Comparison of ENCODE assay signal across 18 cellular contexts in genomic region chr1:16183765-16184556, GRCh38. TPM values are rescaled to one million over a fixed set of nuclear protein-coding genes. Genes with fewer than 3 reads are reported as not detected.
A peak's percentile ranks its signal among the peaks of the same experiment; 100 is the strongest.
DNase-seq lines count a peak whose midpoint lies in the region; ATAC-seq and TF ChIP-seq lines count a peak whose summit lies in the region.
"Had no signal": no experiment of that assay in that cellular context is flagged by ENCODE, and none has a peak within 500 bp of the region (broad histone marks: within the 10 kb centered on the region; RNA-seq: fewer than 3 reads in every experiment).

No MANE protein-coding gene starts in this region.

- H3K27ac ChIP-seq in C4-2B, result 0 out of 2 replicates have a peak overlapping the region, but pooled peaks have one; percentile 4
- H3K27ac ChIP-seq in foreskin keratinocyte, result peak overlapping the region; percentile 48
- peak overlapping the region in 3 of 4 donors; percentile 85 to 92 (median 88) for H3K27ac ChIP-seq in sigmoid colon
- H3K27ac ChIP-seq: pancreas, SJCRH30 had no signal

- WGBS in sigmoid colon, 2 donors, result 77 to 84% methylated on average over 19 of the region's 19 CpGs

- H3K4me3 ChIP-seq in sigmoid colon, result no peak overlapping the region
- H3K4me3 ChIP-seq: adrenal gland, heart right ventricle, pancreas, SJCRH30 had no signal

- no peak overlapping the region for H3K27ac Mint-ChIP-seq in T-helper 2 cell treated with Interferon-gamma antibody and Interleukin-4, amounts not matched to agents 5 μg/mL and 100 μg/mL, for 36 hours
- H3K27ac Mint-ChIP-seq: activated CD8-positive, alpha-beta memory T cell treated with anti-CD3 and anti-CD28 coated beads, Interleukin-2, amount 10 ng/mL, durations not matched to agents 7 days and 5 days; stimulated activated effector memory CD8-positive, alpha-beta T cell treated with anti-CD3 and anti-CD28 coated beads, Interleukin-12 subunit alpha, Interleukin-12 subunit beta, amount 100 ng/mL, for 72 hours had no signal

- H3K36me3 Mint-ChIP-seq in T-helper 2 cell treated with Interferon-gamma antibody and Interleukin-4, amounts not matched to agents 5 μg/mL and 100 μg/mL, for 36 hours (ENCODE audit: low read depth), result no peaks in the 10 kb centered on the region
- H3K36me3 Mint-ChIP-seq: activated CD8-positive, alpha-beta memory T cell treated with anti-CD3 and anti-CD28 coated beads, Interleukin-2, amount 10 ng/mL, durations not matched to agents 7 days and 5 days; stimulated activated effector memory CD8-positive, alpha-beta T cell treated with anti-CD3 and anti-CD28 coated beads, Interleukin-12 subunit alpha, Interleukin-12 subunit beta, amount 100 ng/mL, for 72 hours had no signal

- no peaks in the 10 kb centered on the region for H3K27me3 ChIP-seq in foreskin keratinocyte
- H3K27me3 ChIP-seq in sigmoid colon, result no peaks in the 10 kb centered on the region
- H3K27me3 ChIP-seq: adrenal gland, heart right ventricle, pancreas, SJCRH30 had no signal

- H3K4me1 ChIP-seq in foreskin keratinocyte, result peaks cover 50% of the 10 kb centered on the region
- peaks cover 0 to 43% (median 36%) of the 10 kb centered on the region in 4 donors for H3K4me1 ChIP-seq in sigmoid colon
- H3K4me1 ChIP-seq: pancreas had no signal

- DNase-seq in RKO (ENCODE audit: low spot score), result peak; percentile 31
- no peak for DNase-seq in foreskin keratinocyte
- no peak for DNase-seq in sigmoid colon
- DNase-seq in NCI-H1048 (lab: John Stamatoyannopoulos, UW), result no peak
- DNase-seq in NCI-H2029 (lab: John Stamatoyannopoulos, UW), result no peak
- no peak for DNase-seq in T-helper 2 cell treated with Interferon-gamma antibody and Interleukin-4, amounts not matched to agents 5 μg/mL and 100 μg/mL, for 36 hours (ENCODE audit: low spot score)
- DNase-seq in stimulated activated naive CD4-positive, alpha-beta T cell treated with Interleukin-2 at 50 U/mL for 16 hours (lab: John Stamatoyannopoulos, UW), result no peak
- DNase-seq: activated CD4-positive, CD25-positive, alpha-beta regulatory T cell treated with anti-CD3 and anti-CD28 coated beads, Interleukin-2, amount 50 U/mL, for 72 hours; activated CD8-positive, alpha-beta memory T cell treated with anti-CD3 and anti-CD28 coated beads, Interleukin-2, amount 10 ng/mL, durations not matched to agents 7 days and 5 days; activated effector memory CD4-positive, alpha-beta T cell treated with Interleukin-2 at 50 U/mL for 16 hours; adrenal gland; heart right ventricle; Kasumi-1; NCI-H1417 treated with DMSO at 0.1 percent for 48 hours; pancreas; SJCRH30 had no signal

- no peaks in the 10 kb centered on the region for H3K36me3 ChIP-seq in sigmoid colon
- H3K36me3 ChIP-seq: adrenal gland, heart right ventricle, pancreas, SJCRH30 had no signal

- TF ChIP-seq EP300 in sigmoid colon (IDR thresholded peaks at IDR 0.05), result no peak

- TF ChIP-seq CTCF in C4-2B (conservative IDR thresholded peaks at IDR 0.05), result no peak
- no peak for TF ChIP-seq CTCF in foreskin keratinocyte (conservative IDR thresholded peaks at IDR 0.05)
- no peak for TF ChIP-seq CTCF in sigmoid colon (IDR thresholded peaks at IDR 0.05)

- intact Hi-C loops in sigmoid colon (cut with DNase I), result loop anchor here (5.0 kb wide), 1 partner anchor 37 kb away; no protein-coding TSS in a partner anchor

- H3K9me3 Mint-ChIP-seq in T-helper 2 cell treated with Interferon-gamma antibody and Interleukin-4, amounts not matched to agents 5 μg/mL and 100 μg/mL, for 36 hours, result no peaks in the 10 kb centered on the region
- H3K9me3 Mint-ChIP-seq: stimulated activated effector memory CD8-positive, alpha-beta T cell treated with anti-CD3 and anti-CD28 coated beads, Interleukin-12 subunit alpha, Interleukin-12 subunit beta, amount 100 ng/mL, for 72 hours had no signal

- TF ChIP-seq POLR2A in sigmoid colon (IDR thresholded peaks at IDR 0.05), result no peak

- H3K4me3 Mint-ChIP-seq in T-helper 2 cell treated with Interferon-gamma antibody and Interleukin-4, amounts not matched to agents 5 μg/mL and 100 μg/mL, for 36 hours, result no peak overlapping the region
- H3K4me3 Mint-ChIP-seq: activated CD8-positive, alpha-beta memory T cell treated with anti-CD3 and anti-CD28 coated beads, Interleukin-2, amount 10 ng/mL, durations not matched to agents 7 days and 5 days; stimulated activated effector memory CD8-positive, alpha-beta T cell treated with anti-CD3 and anti-CD28 coated beads, Interleukin-12 subunit alpha, Interleukin-12 subunit beta, amount 100 ng/mL, for 72 hours had no signal

- ATAC-seq in foreskin keratinocyte, result no peak
- ATAC-seq: activated CD8-positive, alpha-beta memory T cell treated with anti-CD3 and anti-CD28 coated beads, Interleukin-2, amount 10 ng/mL, durations not matched to agents 7 days and 5 days; stimulated activated effector memory CD8-positive, alpha-beta T cell treated with anti-CD3 and anti-CD28 coated beads, Interleukin-12 subunit alpha, Interleukin-12 subunit beta, amount 100 ng/mL, for 72 hours had no signal

- H3K4me1 Mint-ChIP-seq in T-helper 2 cell treated with Interferon-gamma antibody and Interleukin-4, amounts not matched to agents 5 μg/mL and 100 μg/mL, for 36 hours (ENCODE audit: low read depth), result no peaks in the 10 kb centered on the region
- H3K4me1 Mint-ChIP-seq: stimulated activated effector memory CD8-positive, alpha-beta T cell treated with anti-CD3 and anti-CD28 coated beads, Interleukin-12 subunit alpha, Interleukin-12 subunit beta, amount 100 ng/mL, for 72 hours had no signal

- no peaks in the 10 kb centered on the region for H3K27me3 Mint-ChIP-seq in T-helper 2 cell treated with Interferon-gamma antibody and Interleukin-4, amounts not matched to agents 5 μg/mL and 100 μg/mL, for 36 hours (ENCODE audit: low read depth)

- no peaks in the 10 kb centered on the region for H3K9me3 ChIP-seq in sigmoid colon
- H3K9me3 ChIP-seq: adrenal gland, heart right ventricle, pancreas, SJCRH30 had no signal

RNA-seq across cellular contexts. Expression of gene EPHA2, which starts 28.1 kb away (rescaled TPM):
- 138 and 139 TPM in 2 replicates for total RNA-seq in foreskin keratinocyte
- polyA plus RNA-seq in foreskin keratinocyte, result 70.5 and 77.6 TPM in 2 replicates
- 1 to 10 TPM; 3.3 to 6.4 (median 4.9) TPM for total RNA-seq in sigmoid colon
- 10 to 100 TPM in 1 of 3 donors, 1 to 10 TPM in 2; 6.0 to 24.7 (median 9.9) TPM for polyA plus RNA-seq in sigmoid colon
- total RNA-seq: activated CD8-positive, alpha-beta memory T cell treated with anti-CD3 and anti-CD28 coated beads, Interleukin-2, amount 10 ng/mL, durations not matched to agents 7 days and 5 days had no signal

RNA-seq across cellular contexts. Expression of gene ARHGEF19, which starts 28.5 kb away (rescaled TPM):
- 10.7 and 15.3 TPM in 2 replicates for total RNA-seq in foreskin keratinocyte
- polyA plus RNA-seq in foreskin keratinocyte, result 11.1 and 13.9 TPM in 2 replicates
- 1 to 10 TPM in 3 of 4 donors, not detected in 1; 2.5 to 4.4 (median 3.6) TPM for total RNA-seq in sigmoid colon
- polyA plus RNA-seq in sigmoid colon, result 10 to 100 TPM in 1 of 3 donors, 1 to 10 TPM in 2; 2.5 to 10.8 (median 7.2) TPM

RNA-seq across cellular contexts. Expression of gene CPLANE2, which starts 53.0 kb away (rescaled TPM):
- total RNA-seq in foreskin keratinocyte (5.1 and 5.4 TPM in 2 replicates), sigmoid colon (1 to 10 TPM; 2.5 to 7.1 (median 3.2) TPM)
- polyA plus RNA-seq in foreskin keratinocyte (3.4 and 4.1 TPM in 2 replicates), sigmoid colon (1 to 10 TPM; 3.7 to 7.4 (median 6.0) TPM)

Comparison
In these comparisons a context has a peak if more than half of its experiments do, and no peak if none do; other contexts are left out.
1. H3K27ac ChIP-seq: peak in every context shown above with its lines; median percentile 88 in sigmoid colon; 48 in foreskin keratinocyte; 4 in C4-2B.
2. RNA of gene EPHA2, which starts 28.1 kb away (total RNA-seq): 138 to 139 TPM in foreskin keratinocyte; 3.3 to 6.4 TPM in sigmoid colon; every median in the first group is over 10 times any median in the second.